Comparison of ENCODE assay signal across 2 cellular contexts in genomic region chr3:70392227-70392626, GRCh38.
TF ChIP-seq lines count a peak whose summit lies in the region.

No MANE protein-coding gene starts in this region.

TF ChIP-seq in IMR-90, 13 proteins besides CTCF, POLR2A, EP300 and RAD21:
- no peak for TF ChIP-seq FOS (IDR thresholded peaks at IDR 0.05; ENCODE audit: low read depth, low read length)
- TF ChIP-seq USF2 (IDR thresholded peaks at IDR 0.05; ENCODE audit: low read depth, low read length): no peak
- no peak for TF ChIP-seq BHLHE40 (IDR thresholded peaks at IDR 0.05; ENCODE audit: low read depth, low read length)
- TF ChIP-seq RFX5 (IDR thresholded peaks at IDR 0.05; ENCODE audit: low read depth, low read length): no peak
- no peak for TF ChIP-seq NFE2L2 (IDR thresholded peaks at IDR 0.05; ENCODE audit: low read depth, low read length)
- no peak for TF ChIP-seq MAFK (IDR thresholded peaks at IDR 0.05; ENCODE audit: low read depth, low read length)
- TF ChIP-seq SMC3 (IDR thresholded peaks at IDR 0.05; ENCODE audit: low read depth, low read length): no peak
- TF ChIP-seq MAZ (IDR thresholded peaks at IDR 0.05; ENCODE audit: borderline replicate concordance, low read depth, low read length): no peak
- no peak for TF ChIP-seq CEBPB (IDR thresholded peaks at IDR 0.05; ENCODE audit: low read depth, low read length)
- TF ChIP-seq MXI1 (IDR thresholded peaks at IDR 0.05; ENCODE audit: borderline replicate concordance, low read depth, low read length): no peak
- TF ChIP-seq CHD1 (IDR thresholded peaks at IDR 0.05; ENCODE audit: low read depth, low read length): no peak
- TF ChIP-seq, protein P1, sequence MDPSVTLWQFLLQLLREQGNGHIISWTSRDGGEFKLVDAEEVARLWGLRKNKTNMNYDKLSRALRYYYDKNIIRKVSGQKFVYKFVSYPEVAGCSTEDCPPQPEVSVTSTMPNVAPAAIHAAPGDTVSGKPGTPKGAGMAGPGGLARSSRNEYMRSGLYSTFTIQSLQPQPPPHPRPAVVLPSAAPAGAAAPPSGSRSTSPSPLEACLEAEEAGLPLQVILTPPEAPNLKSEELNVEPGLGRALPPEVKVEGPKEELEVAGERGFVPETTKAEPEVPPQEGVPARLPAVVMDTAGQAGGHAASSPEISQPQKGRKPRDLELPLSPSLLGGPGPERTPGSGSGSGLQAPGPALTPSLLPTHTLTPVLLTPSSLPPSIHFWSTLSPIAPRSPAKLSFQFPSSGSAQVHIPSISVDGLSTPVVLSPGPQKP (IDR thresholded peaks at IDR 0.05; ENCODE audit: borderline replicate concordance, low read depth, low read length): no peak

TF ChIP-seq in H1, 55 proteins besides CTCF, POLR2A, EP300 and RAD21:
- no peak for TF ChIP-seq ATF3 (IDR thresholded peaks at IDR 0.05; ENCODE audit: insufficient read depth, low read depth, low read length)
